Comparison of ENCODE assay signal across 13 cellular contexts in the genomic region with DNA sequence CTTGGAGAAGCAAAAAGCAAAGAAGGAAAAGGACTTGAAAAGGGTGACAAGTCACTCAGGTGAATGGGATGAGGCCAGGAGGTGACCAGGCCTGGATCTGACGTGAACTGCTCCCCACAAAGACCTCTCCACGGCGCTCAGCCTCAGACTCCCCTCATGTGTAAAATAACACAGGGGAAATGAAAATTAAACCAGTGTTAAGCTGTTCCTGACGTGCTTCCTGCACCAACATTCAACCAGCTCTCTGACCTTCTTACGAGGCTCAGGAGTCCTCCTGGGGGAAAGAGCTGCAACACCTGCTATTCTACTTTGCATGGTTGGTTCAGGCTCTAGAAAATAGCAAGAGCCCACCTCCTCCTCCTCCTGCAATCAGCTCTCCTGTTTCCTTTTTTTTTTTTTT.
DNase-seq lines count a peak whose midpoint lies in the region; ATAC-seq and TF ChIP-seq lines count a peak whose summit lies in the region.
"Had no signal": no experiment of that assay in that cellular context is flagged by ENCODE, and none has a peak within 500 bp of the region (broad histone marks: within the 10 kb centered on the region; RNA-seq: fewer than 3 reads in every experiment).

No MANE protein-coding gene starts in this region.

- no peak for ATAC-seq in activated T-cell treated with anti-CD3 and anti-CD28 coated beads, Interleukin-2, amount 50 U/mL, for 72 hours (replicated peaks in 1 of 2)
- no peak for ATAC-seq in activated T-cell treated with anti-CD3 and anti-CD28 coated beads, Interleukin-2, amount 50 U/mL, for 4 hours
- ATAC-seq: body of pancreas had no signal

- H3K27ac ChIP-seq in Karpas-422 (ENCODE audit: low read length) (no peak overlapping the region), vagina (peak overlapping the region; percentile 63), WERI-Rb-1 (no peak overlapping the region)
- H3K27ac ChIP-seq: body of pancreas had no signal

- H3K4me2 ChIP-seq in Karpas-422 (ENCODE audit: low read depth, low read length, poor library complexity, severe bottlenecking): peak overlapping the region; percentile 40

- H3K4me1 ChIP-seq in Karpas-422 (ENCODE audit: low read length) (peaks cover 23% of the 10 kb centered on the region), vagina (peaks cover 27% of the 10 kb centered on the region)
- H3K4me1 ChIP-seq: body of pancreas had no signal

- H3K9me2 ChIP-seq in Karpas-422 (replicated peaks; ENCODE audit: insufficient read depth, low read length): no peaks in the 10 kb centered on the region

- DNase-seq in activated T-cell treated with anti-CD3 and anti-CD28 coated beads, Interleukin-2, amount 50 U/mL, for 72 hours: no peak
- DNase-seq in activated T-cell treated with anti-CD3 and anti-CD28 coated beads, Interleukin-2, amount 50 U/mL, for 4 hours: no peak
- peak; percentile 56 for DNase-seq in Karpas-422
- peak; percentile 14 for DNase-seq in germinal center (ENCODE audit: low spot score)
- no peak for DNase-seq in vagina (ENCODE audit: extremely low spot score in 2 of 2)
- no peak for DNase-seq in head of caudate nucleus
- no peak for DNase-seq in kidney tubule cell (ENCODE audit: low spot score)
- DNase-seq in WERI-Rb-1: no peak
- DNase-seq: activated CD4-positive, alpha-beta T cell treated with anti-CD3 and anti-CD28 coated beads, Interleukin-2, amount 50 U/mL, for 48 hours; body of pancreas; effector CD4-positive, alpha-beta T cell; NCI-H1417; NCI-H524 had no signal

- H3K27me3 ChIP-seq in Karpas-422 (ENCODE audit: low read length) (no peaks in the 10 kb centered on the region), vagina (no peaks in the 10 kb centered on the region), WERI-Rb-1 (ENCODE audit: insufficient read depth, low read depth, severe bottlenecking) (no peaks in the 10 kb centered on the region)
- H3K27me3 ChIP-seq: body of pancreas had no signal

- peak overlapping the region; percentile 0; the same call in 1 of the 2 replicates for H3K4me3 ChIP-seq in Karpas-422 (ENCODE audit: low read length)
- H3K4me3 ChIP-seq in vagina: no peak overlapping the region
- no peak overlapping the region for H3K4me3 ChIP-seq in WERI-Rb-1 (ENCODE audit: low read depth, low read length)
- H3K4me3 ChIP-seq: body of pancreas had no signal

- no peak overlapping the region for H3K27ac Mint-ChIP-seq in activated T-cell treated with anti-CD3 and anti-CD28 coated beads, Interleukin-2, amount 50 U/mL, for 72 hours

- TF ChIP-seq CTCF in vagina (IDR thresholded peaks at IDR 0.05) (no peak), WERI-Rb-1 (IDR thresholded peaks at IDR 0.05; ENCODE audit: low read depth, low read length) (no peak)

- no peak overlapping the region for H2AFZ ChIP-seq in Karpas-422 (ENCODE audit: low read length)

- H3K4me3 Mint-ChIP-seq in activated T-cell treated with anti-CD3 and anti-CD28 coated beads, Interleukin-2, amount 50 U/mL, for 72 hours: peak overlapping the region; percentile 5 to 43
- no peak overlapping the region for H3K4me3 Mint-ChIP-seq in activated T-cell treated with anti-CD3 and anti-CD28 coated beads, Interleukin-2, amount 50 U/mL, for 4 hours

- H3K36me3 ChIP-seq in Karpas-422 (ENCODE audit: insufficient read depth, low read length) (no peaks in the 10 kb centered on the region), vagina (no peaks in the 10 kb centered on the region), WERI-Rb-1 (no peaks in the 10 kb centered on the region)

- H4K20me1 ChIP-seq in Karpas-422 (ENCODE audit: insufficient read depth, low read depth, low read length): no peaks in the 10 kb centered on the region

- no peaks in the 10 kb centered on the region for H3K79me2 ChIP-seq in Karpas-422 (ENCODE audit: low read length)

- H3K9ac ChIP-seq in Karpas-422 (ENCODE audit: low read length): no peak overlapping the region

- no peak for TF ChIP-seq POLR2A in vagina (IDR thresholded peaks at IDR 0.05)

- H3K27me3 Mint-ChIP-seq in activated T-cell treated with anti-CD3 and anti-CD28 coated beads, Interleukin-2, amount 50 U/mL, for 72 hours (ENCODE audit: low read depth): no peaks in the 10 kb centered on the region
- no peaks in the 10 kb centered on the region for H3K27me3 Mint-ChIP-seq in activated T-cell treated with anti-CD3 and anti-CD28 coated beads, Interleukin-2, amount 50 U/mL, for 4 hours (ENCODE audit: low read depth)

- H3K36me3 Mint-ChIP-seq in activated T-cell treated with anti-CD3 and anti-CD28 coated beads, Interleukin-2, amount 50 U/mL, for 72 hours (ENCODE audit: insufficient read depth in 2 of 2): peaks cover 4 to 6% of the 10 kb centered on the region in 2 donors
- peaks cover 18% of the 10 kb centered on the region for H3K36me3 Mint-ChIP-seq in activated T-cell treated with anti-CD3 and anti-CD28 coated beads, Interleukin-2, amount 50 U/mL, for 4 hours (ENCODE audit: insufficient read depth)

- H3K9me3 Mint-ChIP-seq in activated T-cell treated with anti-CD3 and anti-CD28 coated beads, Interleukin-2, amount 50 U/mL, for 72 hours: peaks cover 0 to 3% of the 10 kb centered on the region in 2 donors
- no peaks in the 10 kb centered on the region for H3K9me3 Mint-ChIP-seq in activated T-cell treated with anti-CD3 and anti-CD28 coated beads, Interleukin-2, amount 50 U/mL, for 4 hours

- no peaks in the 10 kb centered on the region for H3K9me3 ChIP-seq in Karpas-422 (ENCODE audit: low read length)
- no peaks in the 10 kb centered on the region for H3K9me3 ChIP-seq in vagina
- no peaks in the 10 kb centered on the region for H3K9me3 ChIP-seq in WERI-Rb-1 (ENCODE audit: severe bottlenecking)
- H3K9me3 ChIP-seq: body of pancreas had no signal

- intact Hi-C loops in vagina (cut with DNase I) (loop anchor here (5.0 to 10.0 kb wide), 2 partner anchors 170 to 258 kb away; partner anchors contain the start of gene ATXN1), head of caudate nucleus (cut with DNase I) (loop anchor here (10.0 kb wide), 1 partner anchor 170 kb away; no protein-coding TSS in a partner anchor)

- peaks cover 39% of the 10 kb centered on the region for H3K4me1 Mint-ChIP-seq in activated T-cell treated with anti-CD3 and anti-CD28 coated beads, Interleukin-2, amount 50 U/mL, for 72 hours (ENCODE audit: low read depth)
- peaks cover 42% of the 10 kb centered on the region for H3K4me1 Mint-ChIP-seq in activated T-cell treated with anti-CD3 and anti-CD28 coated beads, Interleukin-2, amount 50 U/mL, for 4 hours (ENCODE audit: low read depth)

Comparison
In these comparisons a context has a peak if more than half of its experiments do, and no peak if none do; other contexts are left out.
1. DNase-seq: peak in Karpas-422 (single experiment) and germinal center (single experiment); none in activated T-cell treated with anti-CD3 and anti-CD28 coated beads, Interleukin-2, amount 50 U/mL, for 72 hours (0 of 2), activated T-cell treated with anti-CD3 and anti-CD28 coated beads, Interleukin-2, amount 50 U/mL, for 4 hours (single experiment), vagina (0 of 2), head of caudate nucleus (0 of 42), kidney tubule cell (single experiment) and WERI-Rb-1 (single experiment).